13 cellular contexts compared by ENCODE assay signal in genomic region chr22:26893034-26893710, GRCh38.
DNase-seq lines count a peak whose midpoint lies in the region; ATAC-seq, FAIRE-seq and TF ChIP-seq lines count a peak whose summit lies in the region.
"Had no signal": no experiment of that assay in that cellular context is flagged by ENCODE, and none has a peak within 500 bp of the region (broad histone marks: within the 10 kb centered on the region; RNA-seq: fewer than 3 reads in every experiment).

No MANE protein-coding gene starts in this region.

- no peaks in the 10 kb centered on the region for H3K4me1 ChIP-seq in ovary (ENCODE audit: insufficient read depth)

- FAIRE-seq in urothelium cell line (lab: Jason Lieb, UNC) = no peak

- H3K4me3 ChIP-seq in ovary = no peak overlapping the region

- H3K27ac ChIP-seq in ovary = no peak overlapping the region

- H3K9me3 ChIP-seq in ovary = no peaks in the 10 kb centered on the region

- DNase-seq in NCI-H446 (lab: John Stamatoyannopoulos, UW) = peak; percentile 23 to 74
- no peak for DNase-seq in NCI-H446 treated with DMSO at 0.1 percent for 48 hours (lab: John Stamatoyannopoulos, UW)
- DNase-seq in NCI-H345 (lab: John Stamatoyannopoulos, UW) = peak; percentile 88
- DNase-seq in glomerular visceral epithelial cell (ENCODE audit: extremely low spot score) = peak; percentile 51
- DNase-seq in urothelium cell line (ENCODE audit: low spot score) = peak; percentile 74
- DNase-seq in sciatic nerve (ENCODE audit: low spot score) = no peak
- no peak for DNase-seq in ovary
- DNase-seq: 8988T, activated B cell treated with CpG ODN at 0.5 μM for 24 hours, nephron progenitor cell, SIG-M5 had no signal

- 77 to 87% (median 85%) methylated on average over 16 of the region's 16 CpGs for WGBS in ovary, 3 donors

- ATAC-seq in sciatic nerve = no peak
- ATAC-seq in HG03565 (IDR thresholded peaks at IDR 0.05; ENCODE audit: unreplicated experiment) = no peak
- ATAC-seq: stimulated activated effector memory CD8-positive, alpha-beta T cell treated with anti-CD3 and anti-CD28 coated beads, Interleukin-12 subunit alpha, Interleukin-12 subunit beta, amount 100 ng/mL, for 72 hours had no signal

- TF ChIP-seq POLR2A in ovary (IDR thresholded peaks at IDR 0.05) = no peak

- intact Hi-C loops in sciatic nerve (cut with DNase I) (no loop called here), ovary (cut with DNase I) (no loop called here)

- no peak for TF ChIP-seq EP300 in ovary (IDR thresholded peaks at IDR 0.05)

- H3K27me3 ChIP-seq in ovary = no peaks in the 10 kb centered on the region

- no peaks in the 10 kb centered on the region for H3K36me3 ChIP-seq in ovary

- TF ChIP-seq CTCF in ovary (IDR thresholded peaks at IDR 0.05) = no peak

Comparison
In these comparisons a context has a peak if more than half of its experiments do, and no peak if none do; other contexts are left out.
1. DNase-seq: peak in NCI-H446 (2 of 2), NCI-H345 (single experiment), glomerular visceral epithelial cell (single experiment) and urothelium cell line (single experiment); none in NCI-H446 treated with DMSO at 0.1 percent for 48 hours (single experiment), sciatic nerve (single experiment) and ovary (0 of 5).